Comparison of ENCODE assay signal across 21 cellular contexts in the genomic region with DNA sequence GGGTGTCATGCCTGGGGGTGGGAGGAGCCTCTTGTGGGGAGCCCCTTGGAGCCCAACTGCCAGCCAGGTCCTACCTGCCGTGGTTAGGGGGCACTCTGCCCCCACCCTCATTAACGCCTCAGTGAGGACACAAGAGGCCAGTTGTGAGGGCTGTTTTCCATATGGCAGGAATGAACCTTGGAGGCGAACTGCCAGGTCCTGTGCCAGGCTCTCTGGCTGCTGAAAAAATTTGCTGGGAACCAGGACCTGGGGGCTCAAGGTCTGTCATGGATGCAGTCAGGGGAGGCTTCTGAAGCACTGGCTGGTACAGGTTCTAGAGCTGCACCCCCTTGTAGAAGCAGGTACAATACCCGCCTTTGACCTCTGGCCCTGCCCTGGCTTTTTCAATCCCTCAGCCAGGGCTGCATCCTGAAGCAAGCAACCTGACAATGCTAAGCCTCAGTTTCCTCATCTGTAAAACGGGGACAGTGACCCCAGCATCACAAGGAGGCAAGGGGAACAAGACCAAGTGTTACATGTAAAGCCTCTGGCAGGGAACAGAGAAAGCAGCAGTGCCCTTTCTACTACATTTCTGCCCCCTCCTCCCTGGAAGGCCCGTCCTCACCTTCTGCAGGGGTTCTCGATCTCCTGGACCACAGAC. TPM values are rescaled to one million over a fixed set of nuclear protein-coding genes. Genes with fewer than 3 reads are reported as not detected.
DNase-seq lines count a peak whose midpoint lies in the region; ATAC-seq and TF ChIP-seq lines count a peak whose summit lies in the region.
"Had no signal": no experiment of that assay in that cellular context is flagged by ENCODE, and none has a peak within 500 bp of the region (broad histone marks: within the 10 kb centered on the region; RNA-seq: fewer than 3 reads in every experiment).

No MANE protein-coding gene starts in this region.

- peaks cover 13% of the 10 kb centered on the region; the same call in 1 of the 2 replicates for H3K36me3 Mint-ChIP-seq in WTC11
- peaks cover under 1% of the 10 kb centered on the region for H3K36me3 Mint-ChIP-seq in type B pancreatic cell

- no peaks in the 10 kb centered on the region for H3K36me3 ChIP-seq in cardiac muscle cell
- no peaks in the 10 kb centered on the region for H3K36me3 ChIP-seq in mucosa of descending colon (ENCODE audit: low read depth)
- H3K36me3 ChIP-seq in H7 (replicated peaks; ENCODE audit: control insufficient read depth, insufficient read depth, low read length): peaks cover 2% of the 10 kb centered on the region
- H3K36me3 ChIP-seq: uterus had no signal

- POLR2A ChIA-PET in WTC11 (lab: Charles Lee): interaction anchor here (0.6 kb wide), 1 partner anchor 19 kb away, joined by 12 read pairs; no protein-coding TSS in a partner anchor

- H3K4me1 ChIP-seq in cardiac muscle cell (ENCODE audit: low read depth): peaks cover 21% of the 10 kb centered on the region
- H3K4me1 ChIP-seq in mucosa of descending colon (ENCODE audit: low read depth): peaks cover 41% of the 10 kb centered on the region
- H3K4me1 ChIP-seq: uterus had no signal

- no peaks in the 10 kb centered on the region; the same call in 1 of the 2 replicates for H3K27me3 Mint-ChIP-seq in WTC11 (ENCODE audit: low read depth)
- no peaks in the 10 kb centered on the region for H3K27me3 Mint-ChIP-seq in type B pancreatic cell
- H3K27me3 Mint-ChIP-seq: activated CD8-positive, alpha-beta T cell treated with anti-CD3 and anti-CD28 coated beads for 36 hours; progenitor cell of endocrine pancreas had no signal

- H3K9me3 Mint-ChIP-seq in WTC11 (no peaks in the 10 kb centered on the region), type B pancreatic cell (no peaks in the 10 kb centered on the region)
- H3K9me3 Mint-ChIP-seq: activated CD8-positive, alpha-beta T cell treated with anti-CD3 and anti-CD28 coated beads for 36 hours; neural crest cell had no signal

- CTCF ChIA-PET in WTC11 (lab: Charles Lee): interaction anchor here (0.6 to 7.6 kb wide), 9 partner anchors 11 to 61 kb away, joined by 3 to 56 read pairs (median 4); a partner anchor contains a TSS

- DNase-seq in cardiac muscle cell (ENCODE audit: low read depth in 1 of 2, low spot score in 1 of 2) (no peak), Right ventricle myocardium inferior (ENCODE audit: missing footprints) (no peak), WTC11 (ENCODE audit: low spot score) (no peak), mucosa of descending colon (no peak), type B pancreatic cell (ENCODE audit: extremely low spot score, unreplicated experiment) (no peak), NCI-H2029 (lab: John Stamatoyannopoulos, UW) (no peak), H7 (no peak)
- DNase-seq: activated CD8-positive, alpha-beta T cell treated with anti-CD3 and anti-CD28 coated beads for 36 hours; activated naive CD4-positive, alpha-beta T cell treated with Interleukin-2 at 50 U/mL for 16 hours; GF-D8; KG1; MV-4-11; NCI-H187 treated with DMSO at 0.1 percent for 48 hours; stimulated activated CD4-positive, alpha-beta T cell treated with anti-CD3 and anti-CD28 coated beads, Interleukin-4, amount 100 ng/mL, for 24 hours; T-helper 9 cell; uterus had no signal

- no peaks in the 10 kb centered on the region for H3K9me3 ChIP-seq in cardiac muscle cell (ENCODE audit: low read depth)
- H3K9me3 ChIP-seq in mucosa of descending colon: no peaks in the 10 kb centered on the region
- H3K9me3 ChIP-seq: uterus had no signal

- no peak for TF ChIP-seq CTCF in cardiac muscle cell (IDR thresholded peaks at IDR 0.05; ENCODE audit: low read depth, low read length)
- no peak for TF ChIP-seq CTCF in WTC11 (IDR thresholded peaks at IDR 0.05)
- no peak for TF ChIP-seq CTCF in mucosa of descending colon (IDR thresholded peaks at IDR 0.05)
- TF ChIP-seq CTCF in type B pancreatic cell (conservative IDR thresholded peaks at IDR 0.05): no peak

- H3K27me3 ChIP-seq in cardiac muscle cell (no peaks in the 10 kb centered on the region), H7 (ENCODE audit: control insufficient read depth, insufficient read depth, low read length) (no peaks in the 10 kb centered on the region)
- H3K27me3 ChIP-seq: uterus had no signal

- ATAC-seq in Right ventricle myocardium inferior (no peak), WTC11 (no peak), mucosa of descending colon (peak; percentile 2), GM18873 (IDR thresholded peaks at IDR 0.05; ENCODE audit: low FRiP score, unreplicated experiment) (no peak)
- ATAC-seq: activated CD8-positive, alpha-beta T cell treated with anti-CD3 and anti-CD28 coated beads for 36 hours had no signal

- peak overlapping the region; percentile 48 for H3K27ac ChIP-seq in cardiac muscle cell
- H3K27ac ChIP-seq: GM23248 had no signal

- peaks cover 50% of the 10 kb centered on the region for H3K4me1 Mint-ChIP-seq in WTC11
- peaks cover 4% of the 10 kb centered on the region for H3K4me1 Mint-ChIP-seq in type B pancreatic cell (ENCODE audit: unreplicated experiment)

- H3K4me3 Mint-ChIP-seq in WTC11: no peak overlapping the region
- H3K4me3 Mint-ChIP-seq in type B pancreatic cell: no peak overlapping the region
- H3K4me3 Mint-ChIP-seq: activated CD8-positive, alpha-beta T cell treated with anti-CD3 and anti-CD28 coated beads for 36 hours; neural crest cell had no signal

- H3K4me3 ChIP-seq in cardiac muscle cell (no peak overlapping the region), mucosa of descending colon (no peak overlapping the region), H7 (ENCODE audit: insufficient read depth, low read depth, low read length) (no peak overlapping the region)
- H3K4me3 ChIP-seq: GM23248, skin epidermis, uterus had no signal

- H3K27ac Mint-ChIP-seq in WTC11 (0 out of 2 replicates have a peak overlapping the region, but pooled peaks have one; percentile 57), type B pancreatic cell (peak overlapping the region; percentile 43)
- H3K27ac Mint-ChIP-seq: activated CD8-positive, alpha-beta T cell treated with anti-CD3 and anti-CD28 coated beads for 36 hours; progenitor cell of endocrine pancreas had no signal

- intact Hi-C loops in Right ventricle myocardium inferior (cut with DNase I): loop anchor here (5.0 kb wide), 1 partner anchor 38 kb away; no protein-coding TSS in a partner anchor
- intact Hi-C loops in mucosa of descending colon (cut with DNase I, micrococcal nuclease): no loop called here

TF ChIP-seq in WTC11, 78 proteins besides CTCF, POLR2A, EP300 and RAD21:
- TF ChIP-seq OVOL2 (CRISPR knock-in tag; IDR thresholded peaks at IDR 0.05; ENCODE audit: borderline replicate concordance) (no peak), SOX15 (CRISPR knock-in tag; IDR thresholded peaks at IDR 0.05) (no peak), ZNF671 (CRISPR knock-in tag; IDR thresholded peaks at IDR 0.05) (no peak), CREM (CRISPR knock-in tag; IDR thresholded peaks at IDR 0.05) (no peak), NFE2L1 (CRISPR knock-in tag; IDR thresholded peaks at IDR 0.05) (no peak), ATF1 (CRISPR knock-in tag; IDR thresholded peaks at IDR 0.05) (no peak), SMAD3 (CRISPR knock-in tag; IDR thresholded peaks at IDR 0.05; ENCODE audit: borderline replicate concordance) (no peak)
- TF ChIP-seq, protein P1, sequence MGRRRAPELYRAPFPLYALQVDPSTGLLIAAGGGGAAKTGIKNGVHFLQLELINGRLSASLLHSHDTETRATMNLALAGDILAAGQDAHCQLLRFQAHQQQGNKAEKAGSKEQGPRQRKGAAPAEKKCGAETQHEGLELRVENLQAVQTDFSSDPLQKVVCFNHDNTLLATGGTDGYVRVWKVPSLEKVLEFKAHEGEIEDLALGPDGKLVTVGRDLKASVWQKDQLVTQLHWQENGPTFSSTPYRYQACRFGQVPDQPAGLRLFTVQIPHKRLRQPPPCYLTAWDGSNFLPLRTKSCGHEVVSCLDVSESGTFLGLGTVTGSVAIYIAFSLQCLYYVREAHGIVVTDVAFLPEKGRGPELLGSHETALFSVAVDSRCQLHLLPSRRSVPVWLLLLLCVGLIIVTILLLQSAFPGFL (CRISPR knock-in tag; IDR thresholded peaks at IDR 0.05; ENCODE audit: borderline replicate concordance): no peak
- TF ChIP-seq, protein P2, sequence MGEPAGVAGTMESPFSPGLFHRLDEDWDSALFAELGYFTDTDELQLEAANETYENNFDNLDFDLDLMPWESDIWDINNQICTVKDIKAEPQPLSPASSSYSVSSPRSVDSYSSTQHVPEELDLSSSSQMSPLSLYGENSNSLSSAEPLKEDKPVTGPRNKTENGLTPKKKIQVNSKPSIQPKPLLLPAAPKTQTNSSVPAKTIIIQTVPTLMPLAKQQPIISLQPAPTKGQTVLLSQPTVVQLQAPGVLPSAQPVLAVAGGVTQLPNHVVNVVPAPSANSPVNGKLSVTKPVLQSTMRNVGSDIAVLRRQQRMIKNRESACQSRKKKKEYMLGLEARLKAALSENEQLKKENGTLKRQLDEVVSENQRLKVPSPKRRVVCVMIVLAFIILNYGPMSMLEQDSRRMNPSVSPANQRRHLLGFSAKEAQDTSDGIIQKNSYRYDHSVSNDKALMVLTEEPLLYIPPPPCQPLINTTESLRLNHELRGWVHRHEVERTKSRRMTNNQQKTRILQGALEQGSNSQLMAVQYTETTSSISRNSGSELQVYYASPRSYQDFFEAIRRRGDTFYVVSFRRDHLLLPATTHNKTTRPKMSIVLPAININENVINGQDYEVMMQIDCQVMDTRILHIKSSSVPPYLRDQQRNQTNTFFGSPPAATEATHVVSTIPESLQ (CRISPR knock-in tag; IDR thresholded peaks at IDR 0.05): no peak

RNA-seq across cellular contexts. Expression of a gene that starts 27.9 kb away (rescaled TPM):
- total RNA-seq in cardiac muscle cell (23.1 and 31.3 TPM in 2 replicates), Right ventricle myocardium inferior (1.1 TPM), WTC11 (2021) (13.7 to 22.9 TPM (median 14.7 TPM) in 3 replicates), mucosa of descending colon (10 to 100 TPM; 37.1 to 85.7 (median 52.6) TPM), type B pancreatic cell (ENCODE audit: low replicate concordance) (2.9 and 4.5 TPM in 2 replicates)
- 9.0 and 9.1 TPM in 2 replicates for polyA plus RNA-seq in cardiac muscle cell
- 3.3 and 5.9 TPM in 2 replicates for total RNA-seq in H7 (2014; rRNA removed; shearing (Covaris generic))

RNA-seq across cellular contexts. Expression of a gene that starts 48.8 kb away (rescaled TPM):
- total RNA-seq in cardiac muscle cell: 0.09 and 0.28 TPM in 2 replicates
- 0.72 and 0.93 TPM in 2 replicates for polyA plus RNA-seq in cardiac muscle cell
- total RNA-seq in Right ventricle myocardium inferior: 11.2 TPM
- total RNA-seq in WTC11 (2021): 3.5 to 4.9 TPM (median 4.3 TPM) in 3 replicates
- 10 to 100 TPM in 2 of 3 donors, 1 to 10 TPM in 1; 4.8 to 15.2 (median 13.3) TPM for total RNA-seq in mucosa of descending colon
- total RNA-seq in type B pancreatic cell (ENCODE audit: low replicate concordance): 0.52 and 1.7 TPM in 2 replicates
- total RNA-seq in H7 (2014; rRNA removed; shearing (Covaris generic)): 1.8 and 5.5 TPM in 2 replicates
